In genomic region chr11:113806403-113806802, GRCh38 we compare ENCODE assay signal across 7 cellular contexts. TPM values are rescaled to one million over a fixed set of nuclear protein-coding genes. Genes with fewer than 3 reads are reported as not detected.
A peak's percentile ranks its signal among the peaks of the same experiment; 100 is the strongest.
DNase-seq lines count a peak whose midpoint lies in the region; ATAC-seq and TF ChIP-seq lines count a peak whose summit lies in the region.

No MANE protein-coding gene starts in this region.

- WGBS in aorta, 2 donors: 91 to 94% methylated on average over 2 of the region's 2 CpGs

- H3K4me1 ChIP-seq in aorta (ENCODE audit: control insufficient read depth in 1 of 2, insufficient read depth in 2 of 2, low read length in 2 of 2): no peaks in the 10 kb centered on the region

- H3K27me3 Mint-ChIP-seq in stimulated activated naive B cell treated with anti-CD40 and anti-IgM and Interleukin-4, amounts not matched to agents 10 μg/mL and 1 μg/mL and 100 μg/mL, for 72 hours: no peaks in the 10 kb centered on the region

- in situ Hi-C loops in SK-MEL-5 (cut with HindIII; ENCODE audit: low pct_unique_long_range_greater_than_20kb, low sequenced_read_pairs): no loop called here

- intact Hi-C loops in aorta (cut with DNase I): no loop called here

- no peaks in the 10 kb centered on the region for H3K27me3 ChIP-seq in aorta (ENCODE audit: control insufficient read depth in 1 of 2, insufficient read depth in 2 of 2, low read length in 1 of 2)

- CTCF ChIA-PET in HEK293T (lab: Yijun Ruan, JAX): interaction anchor here (0.7 to 2.5 kb wide), 7 partner anchors 10 to 455 kb away, joined by 3 to 12 read pairs (median 4); no protein-coding TSS in a partner anchor

- ATAC-seq in stimulated activated naive B cell treated with anti-CD40 and anti-IgM and Interleukin-4, amounts not matched to agents 10 μg/mL and 1 μg/mL and 100 μg/mL, for 72 hours (replicated peaks): peak; percentile 81 to 85
- no peak for ATAC-seq in aorta (ENCODE audit: low FRiP score)
- no peak for ATAC-seq in HG03460 (IDR thresholded peaks at IDR 0.05; ENCODE audit: unreplicated experiment)

- no peaks in the 10 kb centered on the region for H3K9me3 Mint-ChIP-seq in stimulated activated naive B cell treated with anti-CD40 and anti-IgM and Interleukin-4, amounts not matched to agents 10 μg/mL and 1 μg/mL and 100 μg/mL, for 72 hours

- peak; percentile 6 for DNase-seq in GDM1 (lab: John Stamatoyannopoulos, UW)
- peak; percentile 57 for DNase-seq in HEK293T (ENCODE audit: extremely low spot score)
- DNase-seq in SK-MEL-5 (ENCODE audit: low read depth, low spot score): peak; percentile 76
- DNase-seq in glomerular visceral epithelial cell (ENCODE audit: extremely low spot score): peak; percentile 9
- peak; percentile 20 for DNase-seq in stimulated activated naive B cell treated with anti-CD40 and anti-IgM and Interleukin-4, amounts not matched to agents 10 μg/mL and 1 μg/mL and 100 μg/mL, for 72 hours
- DNase-seq in aorta: no peak

- H3K27ac Mint-ChIP-seq in stimulated activated naive B cell treated with anti-CD40 and anti-IgM and Interleukin-4, amounts not matched to agents 10 μg/mL and 1 μg/mL and 100 μg/mL, for 72 hours: peak overlapping the region; percentile 11

- no peak overlapping the region for H3K4me3 ChIP-seq in aorta (ENCODE audit: low read length in 2 of 2)

- peaks cover 8% of the 10 kb centered on the region in 2 donors for H3K36me3 ChIP-seq in aorta (ENCODE audit: control insufficient read depth in 1 of 2, insufficient read depth in 2 of 2, low read length in 1 of 2)

- H3K4me3 Mint-ChIP-seq in stimulated activated naive B cell treated with anti-CD40 and anti-IgM and Interleukin-4, amounts not matched to agents 10 μg/mL and 1 μg/mL and 100 μg/mL, for 72 hours: no peak overlapping the region

- H3K9me3 ChIP-seq in aorta (ENCODE audit: control insufficient read depth, low read length): no peaks in the 10 kb centered on the region

- POLR2A ChIA-PET in HEK293T (lab: Yijun Ruan, JAX): no interaction called here

- H3K27ac ChIP-seq in aorta (ENCODE audit: low read depth in 1 of 2, low read length in 2 of 2): no peak overlapping the region

- peaks cover 18 to 32% of the 10 kb centered on the region in 2 donors for H3K36me3 Mint-ChIP-seq in stimulated activated naive B cell treated with anti-CD40 and anti-IgM and Interleukin-4, amounts not matched to agents 10 μg/mL and 1 μg/mL and 100 μg/mL, for 72 hours

- H3K4me1 Mint-ChIP-seq in stimulated activated naive B cell treated with anti-CD40 and anti-IgM and Interleukin-4, amounts not matched to agents 10 μg/mL and 1 μg/mL and 100 μg/mL, for 72 hours: peaks cover 3 to 4% of the 10 kb centered on the region in 2 donors

TF ChIP-seq in HEK293T, 16 proteins besides CTCF, POLR2A, EP300 and RAD21:
- TF ChIP-seq L3MBTL2 (conservative IDR thresholded peaks at IDR 0.05) (no peak), BHLHE40 (IDR thresholded peaks at IDR 0.05; ENCODE audit: borderline replicate concordance) (no peak), SP1 (IDR thresholded peaks at IDR 0.05) (no peak), PKNOX1 (IDR thresholded peaks at IDR 0.05) (no peak), FOXA1 (IDR thresholded peaks at IDR 0.05) (no peak), ARNT (IDR thresholded peaks at IDR 0.05) (no peak), CTBP1 (IDR thresholded peaks at IDR 0.05; ENCODE audit: borderline replicate concordance) (no peak), HDGF (IDR thresholded peaks at IDR 0.05; ENCODE audit: borderline replicate concordance) (no peak), FOXM1 (IDR thresholded peaks at IDR 0.05; ENCODE audit: borderline replicate concordance) (no peak), ELF4 (IDR thresholded peaks at IDR 0.05) (no peak), SUZ12 (IDR thresholded peaks at IDR 0.05) (no peak), TARDBP (IDR thresholded peaks at IDR 0.05) (no peak), ZNF384 (IDR thresholded peaks at IDR 0.05) (no peak)

RNA-seq across cellular contexts. Expression of gene CLDN25, which starts 26.8 kb away (rescaled TPM):
- not detected in 2 replicates for total RNA-seq in SK-MEL-5 (2014; rRNA removed; shearing (Covaris generic))
- not detected in 2 replicates for polyA plus RNA-seq in SK-MEL-5 (2015; cell fraction: cytosol; rRNA removed)
- polyA plus RNA-seq in SK-MEL-5 (2015; cell fraction: nucleus; rRNA removed): not detected in 2 replicates
- not detected for total RNA-seq in aorta
- not detected for polyA plus RNA-seq in aorta

RNA-seq across cellular contexts. Expression of gene ZW10, which starts 32.9 kb away (rescaled TPM):
- total RNA-seq in SK-MEL-5 (2014; rRNA removed; shearing (Covaris generic)): 17.3 and 19.8 TPM in 2 replicates
- 11.2 and 14.7 TPM in 2 replicates for polyA plus RNA-seq in SK-MEL-5 (2015; cell fraction: cytosol; rRNA removed)
- polyA plus RNA-seq in SK-MEL-5 (2015; cell fraction: nucleus; rRNA removed): 11.8 and 17.6 TPM in 2 replicates
- 10 to 100 TPM; 11.8 to 12.0 TPM for total RNA-seq in aorta
- polyA plus RNA-seq in aorta: 1 to 10 TPM; 6.4 to 6.9 TPM

Comparison
In these comparisons a context has a peak if more than half of its experiments do, and no peak if none do; other contexts are left out.
1. DNase-seq: peak in GDM1 (single experiment), HEK293T (single experiment), SK-MEL-5 (single experiment), glomerular visceral epithelial cell (single experiment) and stimulated activated naive B cell treated with anti-CD40 and anti-IgM and Interleukin-4, amounts not matched to agents 10 μg/mL and 1 μg/mL and 100 μg/mL, for 72 hours (single experiment); none in aorta (0 of 2).
2. ATAC-seq: peak in stimulated activated naive B cell treated with anti-CD40 and anti-IgM and Interleukin-4, amounts not matched to agents 10 μg/mL and 1 μg/mL and 100 μg/mL, for 72 hours (2 of 2); none in aorta (single experiment) and HG03460 (single experiment).